In genomic region chr15:42687740-42688139, GRCh38 we compare ENCODE assay signal across 22 cellular contexts.
"Had no signal": no experiment of that assay in that cellular context is flagged by ENCODE, and none has a peak within 500 bp of the region (broad histone marks: within the 10 kb centered on the region; RNA-seq: fewer than 3 reads in every experiment).

No MANE protein-coding gene starts in this region.

- H3K27me3 ChIP-seq: SJCRH30 had no signal

- FAIRE-seq: HTR-8/SVneo, RCC 7860 had no signal

- H3K27ac ChIP-seq: HL-60, SJCRH30 had no signal

- ATAC-seq: Right ventricle myocardium inferior, SK-N-SH treated with all-trans-retinoic acid at 6 μM for 48 hours had no signal

- DNase-seq: KBM-7, MV-4-11, NCI-H1048, NCI-H1105, NCI-H1417, NCI-H1436 treated with DMSO at 0.1 percent for 48 hours, NCI-H1694, NCI-H187 treated with DMSO at 0.1 percent for 48 hours, NCI-H2029 treated with DMSO at 0.1 percent for 48 hours, NCI-H2171 treated with DMSO at 0.1 percent for 48 hours, NCI-H2227 treated with DMSO at 0.1 percent for 48 hours, NCI-H524, NCI-H526 treated with DMSO at 0.1 percent for 48 hours, NCI-H774, RPMI8226, SHP77 treated with DMSO at 0.1 percent for 48 hours, SJCRH30 had no signal

- H3K9me3 ChIP-seq: SJCRH30 had no signal

- H3K4me1 ChIP-seq: SJCRH30 had no signal

- H3K4me3 ChIP-seq: SJCRH30 had no signal
